ENCODE assay signal across 10 cellular contexts in genomic region chr3:195701042-195701910, GRCh38.
"Had no signal": no experiment of that assay in that cellular context is flagged by ENCODE, and none has a peak within 500 bp of the region (broad histone marks: within the 10 kb centered on the region; RNA-seq: fewer than 3 reads in every experiment).

No MANE protein-coding gene starts in this region.

- H3K27ac ChIP-seq: coronary artery, gastroesophageal sphincter, left lung, tibial nerve had no signal

- H3K27me3 ChIP-seq: gastroesophageal sphincter, left lung, tibial nerve had no signal

- DNase-seq: activated naive CD4-positive, alpha-beta T cell; activated T-cell treated with anti-CD3 and anti-CD28 coated beads, Interleukin-2, amount 50 U/mL, for 4 hours; caudate nucleus; effector CD8-positive, alpha-beta T cell; nephron progenitor cell; stimulated activated CD4-positive, alpha-beta T cell treated with anti-CD3 and anti-CD28 coated beads, Interleukin-4, amount 100 ng/mL, for 4 hours had no signal

- ATAC-seq: activated T-cell treated with anti-CD3 and anti-CD28 coated beads, Interleukin-2, amount 50 U/mL, for 4 hours; gastroesophageal sphincter; left lung had no signal

- H3K9me3 ChIP-seq: gastroesophageal sphincter, left lung, tibial nerve had no signal

- H3K4me3 ChIP-seq: coronary artery, gastroesophageal sphincter, left lung, tibial nerve had no signal
